In the genomic region with DNA sequence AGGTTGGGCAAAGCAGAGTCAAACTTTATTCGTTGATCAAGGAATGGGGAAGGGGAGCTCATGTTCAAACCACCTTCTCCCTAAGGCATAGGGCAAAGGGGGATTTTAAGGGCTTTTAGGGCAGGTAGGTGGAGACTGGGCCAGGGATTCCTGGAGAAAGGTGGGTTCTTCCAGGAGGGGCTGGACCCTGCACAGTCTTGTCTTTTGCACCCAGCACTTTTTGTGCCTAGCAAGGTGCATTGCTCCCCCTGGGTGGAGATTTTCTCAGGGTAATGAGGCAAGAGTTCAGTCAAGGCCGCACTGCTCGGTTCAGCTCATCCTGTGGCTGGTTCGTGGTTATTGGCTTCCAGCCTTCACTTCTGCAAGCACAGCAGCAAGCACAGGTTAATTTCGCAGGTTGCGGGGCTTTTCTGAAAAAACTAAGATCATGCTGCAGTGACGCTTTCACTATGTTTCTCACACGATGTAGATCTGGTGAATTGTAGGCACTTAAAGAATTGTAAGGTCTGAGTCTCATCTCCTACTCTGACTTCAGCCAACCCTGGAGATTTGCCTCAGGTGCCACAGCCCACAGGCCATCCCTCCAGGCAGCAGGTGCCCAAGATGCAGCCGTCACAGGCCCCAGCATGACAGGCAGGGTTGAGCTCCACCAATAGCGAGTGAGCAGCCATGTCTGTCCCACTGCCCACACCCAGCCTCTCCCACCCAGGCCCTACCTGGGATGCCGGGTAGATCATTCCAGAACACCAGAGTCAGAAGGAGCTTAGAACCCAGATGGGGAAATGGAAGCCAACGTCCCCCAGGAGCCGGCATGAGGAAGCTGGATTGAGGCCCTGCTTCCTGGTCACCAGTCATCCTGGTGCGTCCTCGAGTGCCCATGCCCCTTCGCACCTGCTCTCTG, we compare ENCODE assay signal across 10 cellular contexts. TPM values are rescaled to one million over a fixed set of nuclear protein-coding genes. Genes with fewer than 3 reads are reported as not detected.
DNase-seq lines count a peak whose midpoint lies in the region; ATAC-seq, FAIRE-seq and TF ChIP-seq lines count a peak whose summit lies in the region.
"Had no signal": no experiment of that assay in that cellular context is flagged by ENCODE, and none has a peak within 500 bp of the region (broad histone marks: within the 10 kb centered on the region; RNA-seq: fewer than 3 reads in every experiment).

No MANE protein-coding gene starts in this region.

- peak; percentile 9 for ATAC-seq in activated naive CD8-positive, alpha-beta T cell treated with anti-CD3 and anti-CD28 coated beads, Interleukin-2, amount 50 U/mL, for 24 hours
- ATAC-seq in GM19023 (IDR thresholded peaks at IDR 0.05; ENCODE audit: unreplicated experiment) = no peak

- H3K4me1 Mint-ChIP-seq in T-helper 2 cell treated with Interferon-gamma antibody and Interleukin-4, amounts not matched to agents 5 μg/mL and 100 μg/mL, for 36 hours (ENCODE audit: low read depth) = peaks cover 65% of the 10 kb centered on the region
- peaks cover 68% of the 10 kb centered on the region for H3K4me1 Mint-ChIP-seq in activated naive CD8-positive, alpha-beta T cell treated with anti-CD3 and anti-CD28 coated beads, Interleukin-2, amount 50 U/mL, for 24 hours
- H3K4me1 Mint-ChIP-seq in progenitor cell of endocrine pancreas (ENCODE audit: low read depth) = peaks cover 4% of the 10 kb centered on the region
- H3K4me1 Mint-ChIP-seq: nephron had no signal

- TF ChIP-seq CTCF in progenitor cell of endocrine pancreas (IDR thresholded peaks at IDR 0.05; ENCODE audit: unreplicated experiment) = no peak

- peak; percentile 83 for FAIRE-seq in GM12892 (lab: Jason Lieb, UNC)

- TF ChIP-seq POLR2A in GM12892 (IDR thresholded peaks at IDR 0.05; ENCODE audit: low read depth, low read length) = no peak

- H3K27me3 Mint-ChIP-seq in T-helper 2 cell treated with Interferon-gamma antibody and Interleukin-4, amounts not matched to agents 5 μg/mL and 100 μg/mL, for 36 hours (ENCODE audit: low read depth) = no peaks in the 10 kb centered on the region
- H3K27me3 Mint-ChIP-seq in activated naive CD8-positive, alpha-beta T cell treated with anti-CD3 and anti-CD28 coated beads, Interleukin-2, amount 50 U/mL, for 24 hours = no peaks in the 10 kb centered on the region
- peaks cover 3% of the 10 kb centered on the region for H3K27me3 Mint-ChIP-seq in progenitor cell of endocrine pancreas

- DNase-seq in GM12892 (ENCODE audit: insufficient read length) = no peak
- DNase-seq in T-helper 2 cell treated with Interferon-gamma antibody and Interleukin-4, amounts not matched to agents 5 μg/mL and 100 μg/mL, for 36 hours (ENCODE audit: low spot score) = peak; percentile 53
- DNase-seq in activated naive CD8-positive, alpha-beta T cell treated with anti-CD3 and anti-CD28 coated beads, Interleukin-2, amount 50 U/mL, for 24 hours = peak; percentile 39
- DNase-seq in stimulated activated CD4-positive, alpha-beta T cell treated with anti-CD3 and anti-CD28 coated beads, Interleukin-4, amount 100 ng/mL, for 1 hour = peak; percentile 34
- no peak for DNase-seq in progenitor cell of endocrine pancreas (ENCODE audit: low spot score, unreplicated experiment)
- DNase-seq in DMS53 treated with DMSO at 0.1 percent for 48 hours (lab: John Stamatoyannopoulos, UW; ENCODE audit: unreplicated experiment) = no peak
- no peak for DNase-seq in anterior cingulate cortex (lab: John Stamatoyannopoulos, UW)

- no peaks in the 10 kb centered on the region for H3K36me3 Mint-ChIP-seq in T-helper 2 cell treated with Interferon-gamma antibody and Interleukin-4, amounts not matched to agents 5 μg/mL and 100 μg/mL, for 36 hours (ENCODE audit: low read depth)
- H3K36me3 Mint-ChIP-seq in activated naive CD8-positive, alpha-beta T cell treated with anti-CD3 and anti-CD28 coated beads, Interleukin-2, amount 50 U/mL, for 24 hours (ENCODE audit: low read depth) = no peaks in the 10 kb centered on the region
- no peaks in the 10 kb centered on the region for H3K36me3 Mint-ChIP-seq in progenitor cell of endocrine pancreas (ENCODE audit: insufficient read depth)

- H3K27ac Mint-ChIP-seq in T-helper 2 cell treated with Interferon-gamma antibody and Interleukin-4, amounts not matched to agents 5 μg/mL and 100 μg/mL, for 36 hours = no peak overlapping the region
- no peak overlapping the region for H3K27ac Mint-ChIP-seq in activated naive CD8-positive, alpha-beta T cell treated with anti-CD3 and anti-CD28 coated beads, Interleukin-2, amount 50 U/mL, for 24 hours
- no peak overlapping the region for H3K27ac Mint-ChIP-seq in progenitor cell of endocrine pancreas
- H3K27ac Mint-ChIP-seq: nephron had no signal

- H3K9me3 Mint-ChIP-seq in T-helper 2 cell treated with Interferon-gamma antibody and Interleukin-4, amounts not matched to agents 5 μg/mL and 100 μg/mL, for 36 hours = no peaks in the 10 kb centered on the region
- H3K9me3 Mint-ChIP-seq in activated naive CD8-positive, alpha-beta T cell treated with anti-CD3 and anti-CD28 coated beads, Interleukin-2, amount 50 U/mL, for 24 hours = no peaks in the 10 kb centered on the region
- no peaks in the 10 kb centered on the region for H3K9me3 Mint-ChIP-seq in progenitor cell of endocrine pancreas (ENCODE audit: low read depth)
- H3K9me3 Mint-ChIP-seq: nephron had no signal

- H3K4me3 Mint-ChIP-seq in T-helper 2 cell treated with Interferon-gamma antibody and Interleukin-4, amounts not matched to agents 5 μg/mL and 100 μg/mL, for 36 hours = peak overlapping the region; percentile 71
- no peak overlapping the region for H3K4me3 Mint-ChIP-seq in activated naive CD8-positive, alpha-beta T cell treated with anti-CD3 and anti-CD28 coated beads, Interleukin-2, amount 50 U/mL, for 24 hours
- H3K4me3 Mint-ChIP-seq in progenitor cell of endocrine pancreas (ENCODE audit: low read depth) = no peak overlapping the region
- H3K4me3 Mint-ChIP-seq: nephron had no signal

RNA-seq across cellular contexts. Expression of gene SUN5, which starts 37.1 kb away (rescaled TPM):
- not detected for polyA plus RNA-seq in GM12892 (2012; ENCODE audit: missing spikeins)
- total RNA-seq in progenitor cell of endocrine pancreas = not detected in 2 replicates
- total RNA-seq: glomerular endothelial cell had no signal

RNA-seq across cellular contexts. Expression of gene BPIFB2, which starts 40.4 kb away (rescaled TPM):
- not detected for polyA plus RNA-seq in GM12892 (2012; ENCODE audit: missing spikeins)
- total RNA-seq in progenitor cell of endocrine pancreas = not detected in 2 replicates
- total RNA-seq: glomerular endothelial cell had no signal

Comparison
In these comparisons a context has a peak if more than half of its experiments do, and no peak if none do; other contexts are left out.
1. DNase-seq: peak in T-helper 2 cell treated with Interferon-gamma antibody and Interleukin-4, amounts not matched to agents 5 μg/mL and 100 μg/mL, for 36 hours (single experiment), activated naive CD8-positive, alpha-beta T cell treated with anti-CD3 and anti-CD28 coated beads, Interleukin-2, amount 50 U/mL, for 24 hours (single experiment) and stimulated activated CD4-positive, alpha-beta T cell treated with anti-CD3 and anti-CD28 coated beads, Interleukin-4, amount 100 ng/mL, for 1 hour (single experiment); none in GM12892 (single experiment), progenitor cell of endocrine pancreas (single experiment), DMS53 treated with DMSO at 0.1 percent for 48 hours (single experiment) and anterior cingulate cortex (0 of 58).